2 cellular contexts compared by ENCODE assay signal in the genomic region with DNA sequence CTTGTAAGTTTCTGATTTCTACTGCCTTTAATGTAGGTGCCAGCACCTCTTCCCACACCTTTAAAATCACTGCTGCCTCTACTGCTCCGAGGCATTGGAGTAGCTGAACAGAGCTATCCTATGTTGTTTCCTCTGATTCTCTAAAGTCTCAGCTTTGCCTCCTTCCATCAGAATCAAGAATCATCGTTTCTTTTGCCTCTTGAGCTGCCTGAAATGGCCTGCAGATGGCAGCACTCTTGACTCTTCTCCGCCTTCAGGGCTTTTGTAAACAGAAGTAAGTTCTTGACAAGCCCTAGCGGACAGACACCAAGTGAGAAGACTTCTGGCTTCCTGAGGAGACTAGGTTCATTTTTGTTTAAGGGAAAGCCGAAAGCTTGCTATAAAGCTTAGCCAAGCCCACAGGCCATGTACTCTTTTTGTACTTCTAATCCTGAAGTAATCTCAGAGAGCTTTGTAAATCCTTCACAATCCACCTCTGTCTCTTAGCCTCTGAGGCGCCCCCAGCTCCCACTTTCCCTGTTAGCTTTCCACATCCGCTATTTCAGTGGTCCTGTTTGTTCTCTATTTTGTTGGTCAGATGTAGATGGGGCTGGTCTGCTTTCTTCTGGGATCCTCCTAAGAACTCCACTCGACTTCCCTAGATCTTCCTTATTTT.
A peak's percentile ranks its signal among the peaks of the same experiment; 100 is the strongest.
TF ChIP-seq lines count a peak whose summit lies in the region.

No MANE protein-coding gene starts in this region.

TF ChIP-seq in GM23338, 12 proteins besides CTCF, POLR2A, EP300 and RAD21:
- TF ChIP-seq, protein P1, sequence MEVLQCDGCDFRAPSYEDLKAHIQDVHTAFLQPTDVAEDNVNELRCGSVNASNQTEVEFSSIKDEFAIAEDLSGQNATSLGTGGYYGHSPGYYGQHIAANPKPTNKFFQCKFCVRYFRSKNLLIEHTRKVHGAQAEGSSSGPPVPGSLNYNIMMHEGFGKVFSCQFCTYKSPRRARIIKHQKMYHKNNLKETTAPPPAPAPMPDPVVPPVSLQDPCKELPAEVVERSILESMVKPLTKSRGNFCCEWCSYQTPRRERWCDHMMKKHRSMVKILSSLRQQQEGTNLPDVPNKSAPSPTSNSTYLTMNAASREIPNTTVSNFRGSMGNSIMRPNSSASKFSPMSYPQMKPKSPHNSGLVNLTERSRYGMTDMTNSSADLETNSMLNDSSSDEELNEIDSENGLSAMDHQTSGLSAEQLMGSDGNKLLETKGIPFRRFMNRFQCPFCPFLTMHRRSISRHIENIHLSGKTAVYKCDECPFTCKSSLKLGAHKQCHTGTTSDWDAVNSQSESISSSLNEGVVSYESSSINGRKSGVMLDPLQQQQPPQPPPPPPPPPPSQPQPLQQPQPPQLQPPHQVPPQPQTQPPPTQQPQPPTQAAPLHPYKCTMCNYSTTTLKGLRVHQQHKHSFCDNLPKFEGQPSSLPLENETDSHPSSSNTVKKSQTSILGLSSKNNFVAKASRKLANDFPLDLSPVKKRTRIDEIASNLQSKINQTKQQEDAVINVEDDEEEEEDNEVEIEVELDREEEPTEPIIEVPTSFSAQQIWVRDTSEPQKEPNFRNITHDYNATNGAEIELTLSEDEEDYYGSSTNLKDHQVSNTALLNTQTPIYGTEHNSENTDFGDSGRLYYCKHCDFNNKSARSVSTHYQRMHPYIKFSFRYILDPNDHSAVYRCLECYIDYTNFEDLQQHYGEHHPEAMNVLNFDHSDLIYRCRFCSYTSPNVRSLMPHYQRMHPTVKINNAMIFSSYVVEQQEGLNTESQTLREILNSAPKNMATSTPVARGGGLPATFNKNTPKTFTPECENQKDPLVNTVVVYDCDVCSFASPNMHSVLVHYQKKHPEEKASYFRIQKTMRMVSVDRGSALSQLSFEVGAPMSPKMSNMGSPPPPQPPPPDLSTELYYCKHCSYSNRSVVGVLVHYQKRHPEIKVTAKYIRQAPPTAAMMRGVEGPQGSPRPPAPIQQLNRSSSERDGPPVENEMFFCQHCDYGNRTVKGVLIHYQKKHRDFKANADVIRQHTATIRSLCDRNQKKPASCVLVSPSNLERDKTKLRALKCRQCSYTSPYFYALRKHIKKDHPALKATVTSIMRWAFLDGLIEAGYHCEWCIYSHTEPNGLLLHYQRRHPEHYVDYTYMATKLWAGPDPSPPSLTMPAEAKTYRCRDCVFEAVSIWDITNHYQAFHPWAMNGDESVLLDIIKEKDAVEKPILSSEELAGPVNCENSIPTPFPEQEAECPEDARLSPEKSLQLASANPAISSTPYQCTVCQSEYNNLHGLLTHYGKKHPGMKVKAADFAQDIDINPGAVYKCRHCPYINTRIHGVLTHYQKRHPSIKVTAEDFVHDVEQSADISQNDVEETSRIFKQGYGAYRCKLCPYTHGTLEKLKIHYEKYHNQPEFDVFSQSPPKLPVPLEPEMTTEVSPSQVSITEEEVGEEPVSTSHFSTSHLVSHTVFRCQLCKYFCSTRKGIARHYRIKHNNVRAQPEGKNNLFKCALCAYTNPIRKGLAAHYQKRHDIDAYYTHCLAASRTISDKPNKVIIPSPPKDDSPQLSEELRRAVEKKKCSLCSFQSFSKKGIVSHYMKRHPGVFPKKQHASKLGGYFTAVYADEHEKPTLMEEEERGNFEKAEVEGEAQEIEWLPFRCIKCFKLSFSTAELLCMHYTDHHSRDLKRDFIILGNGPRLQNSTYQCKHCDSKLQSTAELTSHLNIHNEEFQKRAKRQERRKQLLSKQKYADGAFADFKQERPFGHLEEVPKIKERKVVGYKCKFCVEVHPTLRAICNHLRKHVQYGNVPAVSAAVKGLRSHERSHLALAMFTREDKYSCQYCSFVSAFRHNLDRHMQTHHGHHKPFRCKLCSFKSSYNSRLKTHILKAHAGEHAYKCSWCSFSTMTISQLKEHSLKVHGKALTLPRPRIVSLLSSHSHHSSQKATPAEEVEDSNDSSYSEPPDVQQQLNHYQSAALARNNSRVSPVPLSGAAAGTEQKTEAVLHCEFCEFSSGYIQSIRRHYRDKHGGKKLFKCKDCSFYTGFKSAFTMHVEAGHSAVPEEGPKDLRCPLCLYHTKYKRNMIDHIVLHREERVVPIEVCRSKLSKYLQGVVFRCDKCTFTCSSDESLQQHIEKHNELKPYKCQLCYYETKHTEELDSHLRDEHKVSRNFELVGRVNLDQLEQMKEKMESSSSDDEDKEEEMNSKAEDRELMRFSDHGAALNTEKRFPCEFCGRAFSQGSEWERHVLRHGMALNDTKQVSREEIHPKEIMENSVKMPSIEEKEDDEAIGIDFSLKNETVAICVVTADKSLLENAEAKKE (CRISPR knock-in tag; IDR thresholded peaks at IDR 0.05) = peak; percentile 50; the same call in 1 of the 2 replicates
- TF ChIP-seq STAT1 (IDR thresholded peaks at IDR 0.05; ENCODE audit: unreplicated experiment) = no peak

TF ChIP-seq in K562, 482 proteins besides CTCF, POLR2A, EP300 and RAD21:
- no peak for TF ChIP-seq HDAC8 (tag; IDR thresholded peaks at IDR 0.05)
- TF ChIP-seq MAZ (CRISPR knock-in tag; conservative IDR thresholded peaks at IDR 0.05 in 1 of 2, IDR thresholded peaks at IDR 0.05 in 1 of 2) = 0 out of 4 replicates have a peak, but pooled peaks of 1 of the 2 experiments have one; percentile 20
- no peak for TF ChIP-seq THRA (IDR thresholded peaks at IDR 0.05)
- TF ChIP-seq SOX6 (IDR thresholded peaks at IDR 0.05) = no peak
- 0 out of 2 replicates have a peak, but pooled peaks have one; percentile 31 for TF ChIP-seq SMC3 (conservative IDR thresholded peaks at IDR 0.05; ENCODE audit: insufficient read depth, low read depth, low read length)
- no peak for TF ChIP-seq TARDBP (IDR thresholded peaks at IDR 0.05)
- TF ChIP-seq, protein P2, sequence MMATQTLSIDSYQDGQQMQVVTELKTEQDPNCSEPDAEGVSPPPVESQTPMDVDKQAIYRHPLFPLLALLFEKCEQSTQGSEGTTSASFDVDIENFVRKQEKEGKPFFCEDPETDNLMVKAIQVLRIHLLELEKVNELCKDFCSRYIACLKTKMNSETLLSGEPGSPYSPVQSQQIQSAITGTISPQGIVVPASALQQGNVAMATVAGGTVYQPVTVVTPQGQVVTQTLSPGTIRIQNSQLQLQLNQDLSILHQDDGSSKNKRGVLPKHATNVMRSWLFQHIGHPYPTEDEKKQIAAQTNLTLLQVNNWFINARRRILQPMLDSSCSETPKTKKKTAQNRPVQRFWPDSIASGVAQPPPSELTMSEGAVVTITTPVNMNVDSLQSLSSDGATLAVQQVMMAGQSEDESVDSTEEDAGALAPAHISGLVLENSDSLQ (IDR thresholded peaks at IDR 0.05) = 0 out of 2 replicates have a peak, but pooled peaks have one; percentile 18
TF ChIP-seq in K562: peak in this region for 3.
